In genomic region chr10:126156545-126156944, GRCh38 we compare ENCODE assay signal across 1 cellular context.
TF ChIP-seq lines count a peak whose summit lies in the region.

No MANE protein-coding gene starts in this region.

TF ChIP-seq in HepG2, 621 proteins besides CTCF, POLR2A, EP300 and RAD21 (continued from another document):
- TF ChIP-seq MXD1 (CRISPR knock-in tag; IDR thresholded peaks at IDR 0.05) (no peak), KLF16 (CRISPR knock-in tag; IDR thresholded peaks at IDR 0.05) (no peak), ZNF337 (CRISPR knock-in tag; IDR thresholded peaks at IDR 0.05; ENCODE audit: borderline replicate concordance, low read depth) (no peak)
